17 cellular contexts compared by ENCODE assay signal in genomic region chr1:164725401-164725800, GRCh38.
DNase-seq lines count a peak whose midpoint lies in the region; ATAC-seq, FAIRE-seq and TF ChIP-seq lines count a peak whose summit lies in the region.
"Had no signal": no experiment of that assay in that cellular context is flagged by ENCODE, and none has a peak within 500 bp of the region (broad histone marks: within the 10 kb centered on the region; RNA-seq: fewer than 3 reads in every experiment).

No MANE protein-coding gene starts in this region.

- H3K36me3 ChIP-seq in thyroid gland = no peaks in the 10 kb centered on the region

- intact Hi-C loops in thyroid gland (cut with DNase I) = no loop called here
- intact Hi-C loops in head of caudate nucleus (cut with DNase I) = loop anchor here (10.0 kb wide), 1 partner anchor 59 kb away; no protein-coding TSS in a partner anchor

- H3K27ac ChIP-seq in thyroid gland = no peak overlapping the region

- DNase-seq in AG08396 (ENCODE audit: low spot score) (peak; percentile 37), OCI-M1 (lab: John Stamatoyannopoulos, UW) (peak; percentile 85), erythroblast (lab: John Stamatoyannopoulos, UW) (peak; percentile 43 to 54), left lobe of liver (ENCODE audit: low spot score) (no peak), thyroid gland (no peak), head of caudate nucleus (no peak), frontal cortex (ENCODE audit: low spot score in 2 of 2) (no peak)
- DNase-seq: activated CD4-positive, CD25-positive, alpha-beta regulatory T cell treated with anti-CD3 and anti-CD28 coated beads, Interleukin-2, amount 50 U/mL, for 72 hours; activated CD8-positive, alpha-beta memory T cell treated with anti-CD3 and anti-CD28 coated beads, Interleukin-2, amount 50 U/mL, for 48 hours; activated naive CD4-positive, alpha-beta T cell treated with anti-CD3 and anti-CD28 coated beads, Interleukin-2, amount 50 U/mL, for 16 hours; hippocampal formation; NCI-H1694 treated with DMSO at 0.1 percent for 48 hours; NCI-H524; PC-3 had no signal

- ATAC-seq in left lobe of liver (peak; percentile 34), HG02763 (IDR thresholded peaks at IDR 0.05; ENCODE audit: unreplicated experiment) (no peak)
- ATAC-seq: PC-3 had no signal

- peaks cover 15 to 20% of the 10 kb centered on the region in 2 donors for H3K4me1 ChIP-seq in thyroid gland

- TF ChIP-seq CTCF in thyroid gland (IDR thresholded peaks at IDR 0.05) = no peak

- H3K9me3 ChIP-seq in thyroid gland = no peaks in the 10 kb centered on the region

- FAIRE-seq in frontal cortex (lab: Jason Lieb, UNC) = no peak
- FAIRE-seq: bronchial epithelial cell, endometrium had no signal

- 92% methylated on average over 4 of the region's 4 CpGs for WGBS in thyroid gland, 2 donors

- TF ChIP-seq POLR2A in erythroblast (IDR thresholded peaks at IDR 0.05; ENCODE audit: low read length) = no peak
- no peak for TF ChIP-seq POLR2A in thyroid gland (IDR thresholded peaks at IDR 0.05)

- H3K4me3 ChIP-seq in thyroid gland (replicated peaks in 1 of 3) = no peak overlapping the region

- no peaks in the 10 kb centered on the region for H3K27me3 ChIP-seq in thyroid gland

Comparison
In these comparisons a context has a peak if more than half of its experiments do, and no peak if none do; other contexts are left out.
1. DNase-seq: peak in AG08396 (single experiment), OCI-M1 (single experiment) and erythroblast (2 of 2); none in left lobe of liver (single experiment), thyroid gland (0 of 2), head of caudate nucleus (0 of 42) and frontal cortex (0 of 2).